Comparison of ENCODE assay signal across 13 cellular contexts in genomic region chr14:69571449-69571878, GRCh38. TPM values are rescaled to one million over a fixed set of nuclear protein-coding genes. Genes with fewer than 3 reads are reported as not detected.
DNase-seq lines count a peak whose midpoint lies in the region; ATAC-seq and TF ChIP-seq lines count a peak whose summit lies in the region.
"Had no signal": no experiment of that assay in that cellular context is flagged by ENCODE, and none has a peak within 500 bp of the region (broad histone marks: within the 10 kb centered on the region; RNA-seq: fewer than 3 reads in every experiment).

No MANE protein-coding gene starts in this region.

- CTCF ChIA-PET in activated CD4-positive, alpha-beta T cell treated with anti-CD3 and anti-CD28 coated beads, Interleukin-2, amount 10 ng/mL, durations not matched to agents 7 days and 5 days (lab: Charles Lee), result interaction anchor here (1.4 to 1.9 kb wide), 2 partner anchors 24 to 172 kb away, joined by 4 to 7 read pairs; no protein-coding TSS in a partner anchor

- ATAC-seq in lower lobe of right lung (peak in 1 of 2 donors; percentile 4), upper lobe of left lung (ENCODE audit: low FRiP score in 2 of 2) (no peak)
- no peak for ATAC-seq in stimulated activated effector memory CD8-positive, alpha-beta T cell treated with anti-CD3 and anti-CD28 coated beads, Interleukin-12 subunit alpha, Interleukin-12 subunit beta, amount 100 ng/mL, for 72 hours

- H3K27ac ChIP-seq in duodenal mucosa (ENCODE audit: low read depth, low read length) (no peak overlapping the region), lower lobe of right lung (no peak overlapping the region), upper lobe of left lung (no peak overlapping the region)

- no peaks in the 10 kb centered on the region for H3K36me3 Mint-ChIP-seq in activated CD4-positive, alpha-beta T cell treated with anti-CD3 and anti-CD28 coated beads, Interleukin-2, amount 10 ng/mL, durations not matched to agents 24 days and 14 days (ENCODE audit: low read depth)
- peaks cover 2% of the 10 kb centered on the region for H3K36me3 Mint-ChIP-seq in activated CD4-positive, alpha-beta T cell treated with anti-CD3 and anti-CD28 coated beads, Interleukin-2, amount 10 ng/mL, durations not matched to agents 7 days and 5 days (ENCODE audit: low read depth)
- no peaks in the 10 kb centered on the region for H3K36me3 Mint-ChIP-seq in stimulated activated effector memory CD8-positive, alpha-beta T cell treated with anti-CD3 and anti-CD28 coated beads, Interleukin-12 subunit alpha, Interleukin-12 subunit beta, amount 100 ng/mL, for 72 hours

- intact Hi-C loops in activated CD4-positive, alpha-beta T cell treated with anti-CD3 and anti-CD28 coated beads, Interleukin-2, amount 10 ng/mL, durations not matched to agents 24 days and 14 days (cut with micrococcal nuclease), result loop anchor here (5.0 kb wide), 2 partner anchors 89 to 309 kb away; partner anchors contain the start of genes GALNT16 and PLEKHD1
- intact Hi-C loops in lower lobe of right lung (cut with DNase I), result no loop called here

- peaks cover 6% of the 10 kb centered on the region for H3K4me1 Mint-ChIP-seq in activated CD4-positive, alpha-beta T cell treated with anti-CD3 and anti-CD28 coated beads, Interleukin-2, amount 10 ng/mL, durations not matched to agents 24 days and 14 days
- H3K4me1 Mint-ChIP-seq in activated CD4-positive, alpha-beta T cell treated with anti-CD3 and anti-CD28 coated beads, Interleukin-2, amount 10 ng/mL, durations not matched to agents 7 days and 5 days, result peaks cover 14% of the 10 kb centered on the region
- peaks cover 11% of the 10 kb centered on the region for H3K4me1 Mint-ChIP-seq in stimulated activated effector memory CD8-positive, alpha-beta T cell treated with anti-CD3 and anti-CD28 coated beads, Interleukin-12 subunit alpha, Interleukin-12 subunit beta, amount 100 ng/mL, for 72 hours

- no peak overlapping the region for H3K27ac Mint-ChIP-seq in activated CD4-positive, alpha-beta T cell treated with anti-CD3 and anti-CD28 coated beads, Interleukin-2, amount 10 ng/mL, durations not matched to agents 24 days and 14 days
- no peak overlapping the region for H3K27ac Mint-ChIP-seq in activated CD4-positive, alpha-beta T cell treated with anti-CD3 and anti-CD28 coated beads, Interleukin-2, amount 10 ng/mL, durations not matched to agents 7 days and 5 days
- no peak overlapping the region for H3K27ac Mint-ChIP-seq in stimulated activated effector memory CD8-positive, alpha-beta T cell treated with anti-CD3 and anti-CD28 coated beads, Interleukin-12 subunit alpha, Interleukin-12 subunit beta, amount 100 ng/mL, for 72 hours

- H3K9ac ChIP-seq in duodenal mucosa (ENCODE audit: low read depth in 1 of 2, low read length in 2 of 2), result no peak overlapping the region

- POLR2A ChIA-PET in activated CD4-positive, alpha-beta T cell treated with anti-CD3 and anti-CD28 coated beads, Interleukin-2, amount 10 ng/mL, durations not matched to agents 7 days and 5 days (lab: Charles Lee), result no interaction called here

- 18 to 21% methylated on average over 27 to 33 of the region's 47 CpGs for WGBS in upper lobe of left lung, 2 donors

- H3K4me3 ChIP-seq in duodenal mucosa (ENCODE audit: low read depth in 1 of 2, low read length in 2 of 2), result peak overlapping the region; percentile 10 to 51
- H3K4me3 ChIP-seq in lower lobe of right lung, result peak overlapping the region; percentile 54
- H3K4me3 ChIP-seq in upper lobe of left lung, result peak overlapping the region in 3 of 4 donors; percentile 45 to 52 (median 48)

- H3K4me1 ChIP-seq in duodenal mucosa (ENCODE audit: control insufficient read depth in 1 of 2, insufficient read depth in 2 of 2, low read length in 2 of 2) (peaks cover 0 to 16% of the 10 kb centered on the region in 2 donors), lower lobe of right lung (peaks cover 34% of the 10 kb centered on the region), upper lobe of left lung (peaks cover 24 to 38% (median 32%) of the 10 kb centered on the region in 4 donors)

- DNase-seq in activated CD4-positive, alpha-beta T cell treated with anti-CD3 and anti-CD28 coated beads, Interleukin-2, amount 10 ng/mL, durations not matched to agents 24 days and 14 days, result peak; percentile 61
- DNase-seq in activated CD4-positive, alpha-beta T cell treated with anti-CD3 and anti-CD28 coated beads, Interleukin-2, amount 10 ng/mL, durations not matched to agents 7 days and 5 days, result no peak
- DNase-seq in lower lobe of right lung (no peak), upper lobe of left lung (peak in 1 of 2 donors; percentile 84), NCI-H446 treated with DMSO at 0.1 percent for 48 hours (lab: John Stamatoyannopoulos, UW) (no peak), AG08396 (ENCODE audit: low spot score) (no peak)
- DNase-seq in stimulated activated effector memory CD8-positive, alpha-beta T cell treated with anti-CD3 and anti-CD28 coated beads, Interleukin-12 subunit alpha, Interleukin-12 subunit beta, amount 100 ng/mL, for 72 hours (ENCODE audit: low spot score in 2 of 2), result no peak
- DNase-seq: GF-D8, kidney, NCI-H524 treated with DMSO at 0.1 percent for 48 hours had no signal

- H3K36me3 ChIP-seq in duodenal mucosa (ENCODE audit: control insufficient read depth in 1 of 2, insufficient read depth in 2 of 2, low read length in 2 of 2), result no peaks in the 10 kb centered on the region
- no peaks in the 10 kb centered on the region for H3K36me3 ChIP-seq in lower lobe of right lung
- H3K36me3 ChIP-seq in upper lobe of left lung, result no peaks in the 10 kb centered on the region

- peaks cover 77% of the 10 kb centered on the region for H3K27me3 Mint-ChIP-seq in activated CD4-positive, alpha-beta T cell treated with anti-CD3 and anti-CD28 coated beads, Interleukin-2, amount 10 ng/mL, durations not matched to agents 24 days and 14 days
- H3K27me3 Mint-ChIP-seq in activated CD4-positive, alpha-beta T cell treated with anti-CD3 and anti-CD28 coated beads, Interleukin-2, amount 10 ng/mL, durations not matched to agents 7 days and 5 days, result peaks cover 77% of the 10 kb centered on the region

- TF ChIP-seq CTCF in lower lobe of right lung (IDR thresholded peaks at IDR 0.05), result no peak
- no peak for TF ChIP-seq CTCF in upper lobe of left lung (IDR thresholded peaks at IDR 0.05)

- H3K9me3 ChIP-seq in duodenal mucosa (ENCODE audit: control insufficient read depth in 1 of 2, low read length in 2 of 2) (no peaks in the 10 kb centered on the region), lower lobe of right lung (no peaks in the 10 kb centered on the region), upper lobe of left lung (no peaks in the 10 kb centered on the region)

- H3K4me3 Mint-ChIP-seq in activated CD4-positive, alpha-beta T cell treated with anti-CD3 and anti-CD28 coated beads, Interleukin-2, amount 10 ng/mL, durations not matched to agents 24 days and 14 days, result peak overlapping the region; percentile 54
- no peak overlapping the region for H3K4me3 Mint-ChIP-seq in activated CD4-positive, alpha-beta T cell treated with anti-CD3 and anti-CD28 coated beads, Interleukin-2, amount 10 ng/mL, durations not matched to agents 7 days and 5 days
- H3K4me3 Mint-ChIP-seq in stimulated activated effector memory CD8-positive, alpha-beta T cell treated with anti-CD3 and anti-CD28 coated beads, Interleukin-12 subunit alpha, Interleukin-12 subunit beta, amount 100 ng/mL, for 72 hours, result no peak overlapping the region

- no peak for TF ChIP-seq POLR2A in upper lobe of left lung (IDR thresholded peaks at IDR 0.05)

- TF ChIP-seq EP300 in upper lobe of left lung (IDR thresholded peaks at IDR 0.05), result no peak

- peaks cover 59 to 64% of the 10 kb centered on the region in 2 donors for H3K27me3 ChIP-seq in duodenal mucosa (ENCODE audit: control insufficient read depth in 1 of 2, insufficient read depth in 2 of 2, low read length in 2 of 2)
- peaks cover 86% of the 10 kb centered on the region for H3K27me3 ChIP-seq in lower lobe of right lung (ENCODE audit: low read depth)
- peaks cover 0 to 48% (median 33%) of the 10 kb centered on the region in 4 donors for H3K27me3 ChIP-seq in upper lobe of left lung

- no peaks in the 10 kb centered on the region for H3K9me3 Mint-ChIP-seq in activated CD4-positive, alpha-beta T cell treated with anti-CD3 and anti-CD28 coated beads, Interleukin-2, amount 10 ng/mL, durations not matched to agents 24 days and 14 days
- no peaks in the 10 kb centered on the region for H3K9me3 Mint-ChIP-seq in activated CD4-positive, alpha-beta T cell treated with anti-CD3 and anti-CD28 coated beads, Interleukin-2, amount 10 ng/mL, durations not matched to agents 7 days and 5 days
- no peaks in the 10 kb centered on the region for H3K9me3 Mint-ChIP-seq in stimulated activated effector memory CD8-positive, alpha-beta T cell treated with anti-CD3 and anti-CD28 coated beads, Interleukin-12 subunit alpha, Interleukin-12 subunit beta, amount 100 ng/mL, for 72 hours

RNA-seq across cellular contexts. Expression of gene CCDC177, which starts 3.2 kb away (rescaled TPM):
- 0.05 TPM in 1 of 2 replicates, not detected in the other for total RNA-seq in activated CD4-positive, alpha-beta T cell treated with anti-CD3 and anti-CD28 coated beads, Interleukin-2, amount 10 ng/mL, durations not matched to agents 24 days and 14 days
- total RNA-seq in activated CD4-positive, alpha-beta T cell treated with anti-CD3 and anti-CD28 coated beads, Interleukin-2, amount 10 ng/mL, durations not matched to agents 7 days and 5 days, result not detected
- total RNA-seq in lower lobe of right lung (not detected), upper lobe of left lung (not detected)
- total RNA-seq: endothelial cell of umbilical vein, kidney, M059J had no signal

RNA-seq across cellular contexts. Expression of gene SUSD6, which starts 39.9 kb away (rescaled TPM):
- 73.4 and 78.9 TPM in 2 replicates for total RNA-seq in activated CD4-positive, alpha-beta T cell treated with anti-CD3 and anti-CD28 coated beads, Interleukin-2, amount 10 ng/mL, durations not matched to agents 24 days and 14 days
- total RNA-seq in activated CD4-positive, alpha-beta T cell treated with anti-CD3 and anti-CD28 coated beads, Interleukin-2, amount 10 ng/mL, durations not matched to agents 7 days and 5 days, result 10 to 100 TPM; 42.6 to 45.0 TPM
- total RNA-seq in lower lobe of right lung (80.1 TPM), upper lobe of left lung (10 to 100 TPM; 63.4 to 90.4 (median 81.6) TPM)
